Comparison of ENCODE assay signal across 36 cellular contexts in the genomic region with DNA sequence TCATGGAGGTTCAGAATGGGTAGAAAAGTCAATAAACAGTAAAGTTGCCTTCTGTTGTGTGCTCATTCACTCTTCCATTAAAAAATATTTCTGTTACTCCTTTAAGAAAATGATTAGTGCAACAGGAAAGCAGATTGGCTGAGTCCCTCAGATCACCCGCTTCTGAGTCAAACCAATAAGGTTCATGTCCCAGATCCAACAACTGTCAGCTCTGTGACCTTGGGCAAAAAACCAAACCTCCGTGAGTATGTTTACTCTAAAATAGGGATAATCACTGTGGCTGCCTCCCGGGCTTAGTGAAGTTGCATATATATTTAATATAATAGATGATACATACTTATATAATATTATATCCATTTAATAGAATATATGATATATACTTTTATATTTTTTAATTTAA.
"Had no signal": no experiment of that assay in that cellular context is flagged by ENCODE, and none has a peak within 500 bp of the region (broad histone marks: within the 10 kb centered on the region; RNA-seq: fewer than 3 reads in every experiment).

No MANE protein-coding gene starts in this region.

- H3K4me3 Mint-ChIP-seq: activated naive CD4-positive, alpha-beta T cell treated with anti-CD3 and anti-CD28 coated beads for 36 hours; activated naive CD4-positive, alpha-beta T cell treated with anti-CD3 and anti-CD28 coated beads, Interleukin-2, amount 10 ng/mL, durations not matched to agents 7 days and 5 days; activated naive CD4-positive, alpha-beta T cell treated with anti-CD3 and anti-CD28 coated beads, Interleukin-2, amount 50 U/mL, for 24 hours; activated naive CD8-positive, alpha-beta T cell; activated naive CD8-positive, alpha-beta T cell treated with anti-CD3 and anti-CD28 coated beads for 36 hours; activated naive CD8-positive, alpha-beta T cell treated with anti-CD3 and anti-CD28 coated beads, Interleukin-2, amount 10 ng/mL, durations not matched to agents 7 days and 5 days; activated naive CD8-positive, alpha-beta T cell treated with anti-CD3 and anti-CD28 coated beads, Interleukin-2, amount 50 U/mL, for 24 hours; activated T-cell treated with anti-CD3 and anti-CD28 coated beads, Interleukin-2, amount 50 U/mL, for 4 hours; activated T-cell treated with anti-CD3 and anti-CD28 coated beads, Interleukin-2, amount 50 U/mL, for 72 hours; activated T-helper 1 cell treated with anti-CD3 and anti-CD28 coated beads, Interleukin-12 subunit alpha, Interleukin-12 subunit beta, Interleukin-2, Interleukin-4 antibody, amounts not matched to agents 30 ng/mL and 10 ng/mL and 1 ng/mL, durations not matched to agents 14 hours and 24 hours and 36 hours; activated T-helper 17 cell treated with anti-CD3 and anti-CD28 coated beads, Interleukin-2, amount 50 U/mL, for 72 hours; brain; central memory CD8-positive, alpha-beta T cell had no signal

- H3K27ac ChIP-seq: ascending aorta, body of pancreas, brain microvascular endothelial cell, breast epithelium, cardiac muscle cell, colonic mucosa had no signal

- H3K4me1 Mint-ChIP-seq: activated naive CD4-positive, alpha-beta T cell treated with anti-CD3 and anti-CD28 coated beads, Interleukin-2, amount 10 ng/mL, durations not matched to agents 7 days and 5 days; activated naive CD4-positive, alpha-beta T cell treated with anti-CD3 and anti-CD28 coated beads, Interleukin-2, amount 50 U/mL, for 24 hours; activated naive CD8-positive, alpha-beta T cell treated with anti-CD3 and anti-CD28 coated beads for 36 hours; activated naive CD8-positive, alpha-beta T cell treated with anti-CD3 and anti-CD28 coated beads, Interleukin-2, amount 10 ng/mL, durations not matched to agents 7 days and 5 days; activated naive CD8-positive, alpha-beta T cell treated with anti-CD3 and anti-CD28 coated beads, Interleukin-2, amount 50 U/mL, for 24 hours; activated T-helper 17 cell treated with anti-CD3 and anti-CD28 coated beads, Interleukin-2, amount 50 U/mL, for 72 hours; brain; central memory CD8-positive, alpha-beta T cell had no signal

- H3K27ac Mint-ChIP-seq: activated naive CD4-positive, alpha-beta T cell treated with anti-CD3 and anti-CD28 coated beads for 36 hours; activated naive CD4-positive, alpha-beta T cell treated with anti-CD3 and anti-CD28 coated beads, Interleukin-2, amount 10 ng/mL, durations not matched to agents 7 days and 5 days; activated naive CD4-positive, alpha-beta T cell treated with anti-CD3 and anti-CD28 coated beads, Interleukin-2, amount 50 U/mL, for 24 hours; activated naive CD4-positive, alpha-beta T cell treated with anti-CD3 and anti-CD28 coated beads, Interleukin-2, amount 50 U/mL, for 72 hours; activated naive CD8-positive, alpha-beta T cell; activated naive CD8-positive, alpha-beta T cell treated with anti-CD3 and anti-CD28 coated beads for 36 hours; activated naive CD8-positive, alpha-beta T cell treated with anti-CD3 and anti-CD28 coated beads, Interleukin-2, amount 10 ng/mL, durations not matched to agents 7 days and 5 days; activated naive CD8-positive, alpha-beta T cell treated with anti-CD3 and anti-CD28 coated beads, Interleukin-2, amount 50 U/mL, for 24 hours; activated T-cell treated with anti-CD3 and anti-CD28 coated beads, Interleukin-2, amount 50 U/mL, for 72 hours; activated T-helper 1 cell treated with anti-CD3 and anti-CD28 coated beads, Interleukin-12 subunit alpha, Interleukin-12 subunit beta, Interleukin-2, Interleukin-4 antibody, amounts not matched to agents 30 ng/mL and 10 ng/mL and 1 ng/mL, durations not matched to agents 14 hours and 24 hours and 36 hours; activated T-helper 17 cell treated with anti-CD3 and anti-CD28 coated beads, Interleukin-2, amount 50 U/mL, for 72 hours; activated T-helper 2 cell treated with anti-CD3 and anti-CD28 coated beads, Interferon-gamma antibody, Interleukin-2, Interleukin-4, amounts not matched to agents 10 μg/mL and 5 μg/mL and 100 μg/mL, durations not matched to agents 14 hours and 24 hours and 36 hours; brain had no signal

- H3K9me3 ChIP-seq: ascending aorta, body of pancreas, breast epithelium, colonic mucosa had no signal

- H3K9me3 Mint-ChIP-seq: activated naive CD4-positive, alpha-beta T cell treated with anti-CD3 and anti-CD28 coated beads for 36 hours; activated naive CD4-positive, alpha-beta T cell treated with anti-CD3 and anti-CD28 coated beads, Interleukin-2, amount 10 ng/mL, durations not matched to agents 7 days and 5 days; activated naive CD4-positive, alpha-beta T cell treated with anti-CD3 and anti-CD28 coated beads, Interleukin-2, amount 50 U/mL, for 24 hours; activated naive CD8-positive, alpha-beta T cell treated with anti-CD3 and anti-CD28 coated beads for 36 hours; activated naive CD8-positive, alpha-beta T cell treated with anti-CD3 and anti-CD28 coated beads, Interleukin-2, amount 10 ng/mL, durations not matched to agents 7 days and 5 days; activated naive CD8-positive, alpha-beta T cell treated with anti-CD3 and anti-CD28 coated beads, Interleukin-2, amount 50 U/mL, for 24 hours; activated T-cell treated with anti-CD3 and anti-CD28 coated beads, Interleukin-2, amount 50 U/mL, for 4 hours; activated T-cell treated with anti-CD3 and anti-CD28 coated beads, Interleukin-2, amount 50 U/mL, for 72 hours; activated T-helper 1 cell treated with anti-CD3 and anti-CD28 coated beads, Interleukin-12 subunit alpha, Interleukin-12 subunit beta, Interleukin-2, Interleukin-4 antibody, amounts not matched to agents 30 ng/mL and 10 ng/mL and 1 ng/mL, durations not matched to agents 14 hours and 24 hours and 36 hours; activated T-helper 17 cell treated with anti-CD3 and anti-CD28 coated beads, Interleukin-2, amount 50 U/mL, for 72 hours; activated T-helper 2 cell treated with anti-CD3 and anti-CD28 coated beads, Interferon-gamma antibody, Interleukin-2, Interleukin-4, amounts not matched to agents 10 μg/mL and 5 μg/mL and 100 μg/mL, durations not matched to agents 14 hours and 24 hours and 36 hours; brain; central memory CD8-positive, alpha-beta T cell had no signal

- H3K36me3 ChIP-seq: ascending aorta, brain microvascular endothelial cell, breast epithelium, cardiac muscle cell, colonic mucosa had no signal

- H3K4me3 ChIP-seq: ascending aorta, body of pancreas, breast epithelium, cardiac muscle cell, colonic mucosa had no signal

- H3K36me3 Mint-ChIP-seq: activated naive CD4-positive, alpha-beta T cell treated with anti-CD3 and anti-CD28 coated beads, Interleukin-2, amount 10 ng/mL, durations not matched to agents 7 days and 5 days; activated naive CD4-positive, alpha-beta T cell treated with anti-CD3 and anti-CD28 coated beads, Interleukin-2, amount 50 U/mL, for 24 hours; activated naive CD4-positive, alpha-beta T cell treated with anti-CD3 and anti-CD28 coated beads, Interleukin-2, amount 50 U/mL, for 72 hours; activated naive CD8-positive, alpha-beta T cell; activated naive CD8-positive, alpha-beta T cell treated with anti-CD3 and anti-CD28 coated beads for 36 hours; activated naive CD8-positive, alpha-beta T cell treated with anti-CD3 and anti-CD28 coated beads, Interleukin-2, amount 10 ng/mL, durations not matched to agents 7 days and 5 days; brain had no signal

- H3K27me3 Mint-ChIP-seq: activated naive CD4-positive, alpha-beta T cell treated with anti-CD3 and anti-CD28 coated beads, Interleukin-2, amount 10 ng/mL, durations not matched to agents 7 days and 5 days; activated naive CD4-positive, alpha-beta T cell treated with anti-CD3 and anti-CD28 coated beads, Interleukin-2, amount 50 U/mL, for 24 hours; activated naive CD8-positive, alpha-beta T cell; activated naive CD8-positive, alpha-beta T cell treated with anti-CD3 and anti-CD28 coated beads for 36 hours; activated naive CD8-positive, alpha-beta T cell treated with anti-CD3 and anti-CD28 coated beads, Interleukin-2, amount 10 ng/mL, durations not matched to agents 7 days and 5 days; activated naive CD8-positive, alpha-beta T cell treated with anti-CD3 and anti-CD28 coated beads, Interleukin-2, amount 50 U/mL, for 24 hours; activated T-helper 17 cell treated with anti-CD3 and anti-CD28 coated beads, Interleukin-2, amount 50 U/mL, for 72 hours; brain; central memory CD8-positive, alpha-beta T cell had no signal

- DNase-seq: activated effector memory CD4-positive, alpha-beta T cell treated with anti-CD3 and anti-CD28 coated beads, Interleukin-2, amount 50 U/mL, for 16 hours; activated effector memory CD4-positive, alpha-beta T cell treated with Interleukin-2 at 50 U/mL for 16 hours; activated gamma-delta T cell; activated gamma-delta T cell treated with Interleukin-2 at 50 U/mL for 16 hours; activated naive CD4-positive, alpha-beta T cell; activated naive CD4-positive, alpha-beta T cell treated with anti-CD3 and anti-CD28 coated beads for 36 hours; activated naive CD4-positive, alpha-beta T cell treated with anti-CD3 and anti-CD28 coated beads, Interleukin-2, amount 10 ng/mL, durations not matched to agents 7 days and 5 days; activated naive CD4-positive, alpha-beta T cell treated with anti-CD3 and anti-CD28 coated beads, Interleukin-2, amount 50 U/mL, for 16 hours; activated naive CD4-positive, alpha-beta T cell treated with Interleukin-2 at 50 U/mL for 16 hours; activated naive CD8-positive, alpha-beta T cell treated with anti-CD3 and anti-CD28 coated beads for 36 hours; activated naive CD8-positive, alpha-beta T cell treated with anti-CD3 and anti-CD28 coated beads, Interleukin-2, amount 10 ng/mL, durations not matched to agents 7 days and 5 days; activated naive CD8-positive, alpha-beta T cell treated with anti-CD3 and anti-CD28 coated beads, Interleukin-2, amount 50 U/mL, for 24 hours; activated T-cell treated with anti-CD3 and anti-CD28 coated beads, Interleukin-2, amount 50 U/mL, for 4 hours; activated T-cell treated with anti-CD3 and anti-CD28 coated beads, Interleukin-2, amount 50 U/mL, for 48 hours; activated T-cell treated with anti-CD3 and anti-CD28 coated beads, Interleukin-2, amount 50 U/mL, for 72 hours; amniotic stem cell; amygdala; anterior cingulate cortex; aorta; brain microvascular endothelial cell; caudate nucleus; central memory CD4-positive, alpha-beta T cell; cerebellar nuclear complex; colonic mucosa had no signal

- H3K4me1 ChIP-seq: ascending aorta, body of pancreas, breast epithelium, colonic mucosa had no signal

- ATAC-seq: activated naive CD4-positive, alpha-beta T cell treated with anti-CD3 and anti-CD28 coated beads, Interleukin-2, amount 50 U/mL, for 72 hours; activated naive CD8-positive, alpha-beta T cell treated with anti-CD3 and anti-CD28 coated beads, Interleukin-2, amount 50 U/mL, for 24 hours; activated T-cell treated with anti-CD3 and anti-CD28 coated beads, Interleukin-2, amount 50 U/mL, for 4 hours; activated T-cell treated with anti-CD3 and anti-CD28 coated beads, Interleukin-2, amount 50 U/mL, for 72 hours; activated T-helper 17 cell treated with anti-CD3 and anti-CD28 coated beads, Interleukin-2, amount 50 U/mL, for 72 hours; body of pancreas had no signal

- H3K27me3 ChIP-seq: ascending aorta, body of pancreas, brain microvascular endothelial cell, breast epithelium, cardiac muscle cell, colonic mucosa had no signal
